ENCODE assay signal across 19 cellular contexts in the genomic region with DNA sequence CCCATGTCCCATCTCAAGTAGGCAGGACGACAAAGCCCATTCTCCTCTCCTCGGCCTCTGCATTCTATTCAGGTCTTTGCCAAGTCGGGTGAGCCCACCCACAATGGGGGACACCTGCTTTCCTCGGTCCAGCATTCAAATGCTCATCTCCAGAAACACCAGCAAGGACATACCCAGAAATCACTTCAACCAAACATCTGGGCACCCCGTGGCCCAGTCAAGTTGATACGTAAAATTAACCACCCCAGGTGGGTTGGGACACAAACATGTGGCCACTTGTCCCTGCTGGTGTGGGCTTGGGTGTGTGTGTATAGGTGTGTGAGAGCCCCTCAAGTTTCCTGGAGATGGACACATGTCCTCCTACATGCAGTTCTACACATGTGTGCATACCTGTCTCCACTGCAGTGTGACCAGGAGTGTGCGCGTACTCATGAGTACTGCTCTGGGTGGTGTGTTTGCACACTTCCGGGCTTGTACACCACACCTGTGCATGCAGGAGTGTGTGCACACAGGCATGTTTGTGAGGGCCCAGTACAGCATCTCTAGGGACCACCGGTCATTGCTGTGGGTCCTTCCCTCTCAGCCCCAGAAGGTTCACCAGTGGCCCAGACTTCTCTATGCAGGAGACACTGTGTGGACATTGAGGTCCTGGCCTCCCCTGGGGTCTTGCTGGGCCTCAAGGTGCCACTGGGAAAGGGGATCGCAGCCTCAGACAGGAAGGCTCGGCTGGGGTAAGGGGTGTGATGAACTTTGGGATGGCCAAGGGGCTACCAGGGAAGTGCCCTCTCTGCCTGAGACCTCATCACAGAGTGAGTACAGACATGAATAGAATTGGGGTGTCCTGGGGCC. TPM values are rescaled to one million over a fixed set of nuclear protein-coding genes. Genes with fewer than 3 reads are reported as not detected.
DNase-seq lines count a peak whose midpoint lies in the region; ATAC-seq and TF ChIP-seq lines count a peak whose summit lies in the region.
"Had no signal": no experiment of that assay in that cellular context is flagged by ENCODE, and none has a peak within 500 bp of the region (broad histone marks: within the 10 kb centered on the region; RNA-seq: fewer than 3 reads in every experiment).

No MANE protein-coding gene starts in this region.

- H3K9ac ChIP-seq in neuronal stem cell (ENCODE audit: low read depth, low read length, poor library complexity), result peak overlapping the region; percentile 18

- intact Hi-C loops in Right ventricle myocardium superior (cut with DNase I), result no loop called here

- H3K23ac ChIP-seq in neuronal stem cell (ENCODE audit: low read depth, low read length, poor library complexity), result no peak overlapping the region

- H2AFZ ChIP-seq in neuronal stem cell (ENCODE audit: low read length) (no peak overlapping the region), hepatocyte (no peak overlapping the region)

- peak overlapping the region; percentile 23 for H2AK5ac ChIP-seq in neuronal stem cell (ENCODE audit: low read depth, low read length)

- H3K9me3 ChIP-seq in right atrium auricular region (no peaks in the 10 kb centered on the region), neuronal stem cell (replicated peaks in 1 of 2; ENCODE audit: control insufficient read depth in 2 of 2, insufficient read depth in 1 of 2, low read depth in 1 of 2, low read length in 2 of 2) (peaks cover 0 to 5% of the 10 kb centered on the region in 2 donors), hepatocyte (ENCODE audit: low read depth) (no peaks in the 10 kb centered on the region)
- H3K9me3 ChIP-seq: HAP-1 had no signal

- H3K79me2 ChIP-seq in hepatocyte, result no peaks in the 10 kb centered on the region

- H3K4ac ChIP-seq in neuronal stem cell (ENCODE audit: low read length), result no peak overlapping the region

- H3K18ac ChIP-seq in neuronal stem cell (ENCODE audit: low read length), result peak overlapping the region; percentile 12

- H2BK5ac ChIP-seq in neuronal stem cell (ENCODE audit: low read length), result no peak overlapping the region

- no peaks in the 10 kb centered on the region for H3K36me3 ChIP-seq in right atrium auricular region
- H3K36me3 ChIP-seq in neuronal stem cell (replicated peaks in 1 of 2; ENCODE audit: control insufficient read depth in 2 of 2, insufficient read depth in 2 of 2, low read length in 2 of 2), result no peaks in the 10 kb centered on the region
- H3K36me3 ChIP-seq in hepatocyte (replicated peaks; ENCODE audit: insufficient read depth, low read depth), result no peaks in the 10 kb centered on the region
- H3K36me3 ChIP-seq: HAP-1 had no signal

- no peak overlapping the region for H2BK12ac ChIP-seq in neuronal stem cell (ENCODE audit: low read length)

- WGBS in neuronal stem cell (ENCODE audit: extremely low coverage in 2 of 2, insufficient read length in 2 of 2, insufficient replicate concordance in 1 of 2), 2 donors, result no CpG with 5 or more reads among the region's 12 CpGs
- WGBS in hepatocyte (ENCODE audit: low lambda C conversion rate, missing lambda C conversion rate), result 95% methylated on average over 12 of the region's 12 CpGs

- DNase-seq in Right ventricle myocardium superior, result peak; percentile 27
- DNase-seq in right atrium auricular region (ENCODE audit: low spot score), result no peak
- DNase-seq in islet precursor cell, result peak; percentile 45
- DNase-seq in neuronal stem cell (ENCODE audit: low spot score), result no peak
- no peak for DNase-seq in hepatocyte (ENCODE audit: low spot score)
- DNase-seq in NCI-H1417 treated with DMSO at 0.1 percent for 48 hours (lab: John Stamatoyannopoulos, UW), result no peak
- DNase-seq in amygdala (lab: John Stamatoyannopoulos, UW), result no peak
- DNase-seq in stimulated activated CD4-positive, alpha-beta T cell treated with anti-CD3 and anti-CD28 coated beads, Interleukin-4, amount 100 ng/mL, for 1 hour, result no peak
- DNase-seq: 8988T; CD4-positive, alpha-beta memory T cell; GF-D8; NCI-H1092; NCI-H146; NCI-H2029 treated with DMSO at 0.1 percent for 48 hours; NCI-H2171; NCI-H748 treated with DMSO at 0.1 percent for 48 hours; OCI-M1; SIG-M5 had no signal

- H3K14ac ChIP-seq in neuronal stem cell (ENCODE audit: low read length), result peak overlapping the region; percentile 22

- peaks cover 2% of the 10 kb centered on the region for H3K79me1 ChIP-seq in neuronal stem cell (ENCODE audit: low read depth, low read length)

- no peak for TF ChIP-seq CTCF in right atrium auricular region (IDR thresholded peaks at IDR 0.05)
- no peak for TF ChIP-seq CTCF in hepatocyte (IDR thresholded peaks at IDR 0.05; ENCODE audit: poor library complexity)

- H3K27me3 ChIP-seq in right atrium auricular region, result no peaks in the 10 kb centered on the region
- H3K27me3 ChIP-seq in neuronal stem cell (ENCODE audit: control insufficient read depth in 3 of 3, insufficient read depth in 3 of 3, low read depth in 1 of 3, low read length in 3 of 3), result peaks cover 0 to 47% (median 0%) of the 10 kb centered on the region in 3 experiments
- H3K27me3 ChIP-seq in hepatocyte, result no peaks in the 10 kb centered on the region

- H3K4me2 ChIP-seq in neuronal stem cell (ENCODE audit: insufficient read depth, low read length, poor library complexity, severe bottlenecking) (no peak overlapping the region), hepatocyte (no peak overlapping the region)

- ATAC-seq in Right ventricle myocardium superior (ENCODE audit: poor library complexity), result no peak

- no peak overlapping the region for H3K4me3 ChIP-seq in right atrium auricular region
- no peak overlapping the region for H3K4me3 ChIP-seq in neuronal stem cell (ENCODE audit: low read length in 2 of 2)
- H3K4me3 ChIP-seq in hepatocyte, result no peak overlapping the region
- H3K4me3 ChIP-seq: HAP-1 had no signal

- no peak overlapping the region for H4K8ac ChIP-seq in neuronal stem cell (ENCODE audit: low read depth, low read length)

- H2BK120ac ChIP-seq in neuronal stem cell (ENCODE audit: low read depth, low read length), result no peak overlapping the region

- peaks cover 0 to 13% of the 10 kb centered on the region in 2 donors for H3K4me1 ChIP-seq in right atrium auricular region
- peaks cover 10 to 21% of the 10 kb centered on the region in 2 donors for H3K4me1 ChIP-seq in neuronal stem cell (ENCODE audit: control insufficient read depth in 2 of 2, insufficient read depth in 1 of 2, low read depth in 1 of 2, low read length in 2 of 2)
- H3K4me1 ChIP-seq in hepatocyte (ENCODE audit: insufficient read depth), result peaks cover 19% of the 10 kb centered on the region
- H3K4me1 ChIP-seq: HAP-1 had no signal

- H4K91ac ChIP-seq in neuronal stem cell (ENCODE audit: low read depth, low read length, poor library complexity), result peak overlapping the region; percentile 14

- H4K20me1 ChIP-seq in hepatocyte (ENCODE audit: insufficient read depth, poor library complexity, severe bottlenecking), result no peaks in the 10 kb centered on the region

- no peak overlapping the region for H3K27ac ChIP-seq in right atrium auricular region
- no peak overlapping the region for H3K27ac ChIP-seq in neuronal stem cell (replicated peaks; ENCODE audit: low read length)
- H3K27ac ChIP-seq in hepatocyte, result no peak overlapping the region

- no peaks in the 10 kb centered on the region for H3K9me2 ChIP-seq in hepatocyte (replicated peaks; ENCODE audit: insufficient read depth)

- no peak overlapping the region for H2BK15ac ChIP-seq in neuronal stem cell (ENCODE audit: low read length)

RNA-seq across cellular contexts. Expression of gene RXRA, which starts 35.4 kb away (rescaled TPM):
- total RNA-seq in Right ventricle myocardium superior (89.0 TPM), right atrium auricular region (10 to 100 TPM; 34.5 to 50.8 TPM), hepatocyte (32.5 and 35.9 TPM in 2 replicates)
- polyA plus RNA-seq in neuronal stem cell (2013, experiment 1 of 2), result 36.1 TPM
- polyA plus RNA-seq in neuronal stem cell (2013, experiment 2 of 2), result 36.3 TPM
- 34.3 and 41.6 TPM in 2 replicates for polyA plus RNA-seq in hepatocyte

Comparison
In these comparisons a context has a peak if more than half of its experiments do, and no peak if none do; other contexts are left out.
1. DNase-seq: peak in Right ventricle myocardium superior (single experiment) and islet precursor cell (single experiment); none in right atrium auricular region (single experiment), neuronal stem cell (single experiment), hepatocyte (single experiment), NCI-H1417 treated with DMSO at 0.1 percent for 48 hours (single experiment), amygdala (0 of 56) and stimulated activated CD4-positive, alpha-beta T cell treated with anti-CD3 and anti-CD28 coated beads, Interleukin-4, amount 100 ng/mL, for 1 hour (single experiment).